ENCODE assay signal across 21 cellular contexts in the genomic region with DNA sequence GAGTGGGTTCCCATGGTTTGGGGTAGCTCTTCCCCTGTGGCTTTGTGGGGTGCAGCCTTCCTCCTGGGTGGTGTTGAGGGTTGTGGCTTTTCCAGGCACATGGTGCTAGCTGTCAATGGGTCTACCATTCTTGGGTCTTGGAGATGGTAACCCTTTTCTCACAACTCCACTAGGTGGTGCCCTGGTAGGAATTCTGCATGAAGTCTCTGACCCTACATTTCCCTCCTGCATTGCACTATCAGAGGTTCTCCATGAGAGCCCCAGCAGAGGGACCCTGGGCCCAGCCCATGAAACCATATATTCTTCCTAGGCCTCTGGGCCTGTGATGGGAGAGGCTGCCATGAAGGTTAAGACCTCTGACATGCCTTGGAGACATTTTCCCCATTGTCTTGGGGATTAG.
DNase-seq lines count a peak whose midpoint lies in the region; ATAC-seq and TF ChIP-seq lines count a peak whose summit lies in the region.
"Had no signal": no experiment of that assay in that cellular context is flagged by ENCODE, and none has a peak within 500 bp of the region (broad histone marks: within the 10 kb centered on the region; RNA-seq: fewer than 3 reads in every experiment).

No MANE protein-coding gene starts in this region.

- no peak for TF ChIP-seq POLR2A in heart left ventricle (IDR thresholded peaks at IDR 0.05)

- no peak overlapping the region for H3K9ac ChIP-seq in OCI-LY1 (ENCODE audit: low read length)

- H4K20me1 ChIP-seq in DOHH2 (ENCODE audit: control insufficient read depth, insufficient read depth, low read depth, low read length) (no peaks in the 10 kb centered on the region), OCI-LY1 (ENCODE audit: insufficient read depth, low read length) (no peaks in the 10 kb centered on the region)

- H3K4me3 ChIP-seq in DOHH2 (ENCODE audit: low read length) (no peak overlapping the region), OCI-LY1 (ENCODE audit: low read depth, low read length, poor library complexity, severe bottlenecking) (no peak overlapping the region), epithelial cell of esophagus (ENCODE audit: low read length) (no peak overlapping the region), heart left ventricle (no peak overlapping the region)
- H3K4me3 ChIP-seq: mucosa of descending colon had no signal

- H3K9me2 ChIP-seq in DOHH2 (replicated peaks; ENCODE audit: control insufficient read depth, low read length) (no peaks in the 10 kb centered on the region), OCI-LY1 (ENCODE audit: low read depth, low read length) (no peaks in the 10 kb centered on the region)

- H3K36me3 ChIP-seq in DOHH2 (ENCODE audit: control insufficient read depth, low read length): no peaks in the 10 kb centered on the region
- no peaks in the 10 kb centered on the region for H3K36me3 ChIP-seq in OCI-LY1 (ENCODE audit: insufficient read depth, low read length)
- H3K36me3 ChIP-seq in heart left ventricle: no peaks in the 10 kb centered on the region
- H3K36me3 ChIP-seq: BE2C, brain microvascular endothelial cell, neutrophil had no signal

- peak; percentile 29 for DNase-seq in HT-29 (ENCODE audit: low spot score)
- DNase-seq in epithelial cell of esophagus (ENCODE audit: low read depth): peak; percentile 36
- DNase-seq in heart left ventricle: no peak
- DNase-seq in NCI-H1105 treated with DMSO at 0.1 percent for 48 hours (lab: John Stamatoyannopoulos, UW): no peak
- DNase-seq: activated CD4-positive, CD25-positive, alpha-beta regulatory T cell treated with anti-CD3 and anti-CD28 coated beads, Interleukin-2, amount 50 U/mL, for 72 hours; activated naive CD8-positive, alpha-beta T cell treated with anti-CD3 and anti-CD28 coated beads, Interleukin-2, amount 10 ng/mL, durations not matched to agents 7 days and 5 days; BE2C; brain microvascular endothelial cell; cortex of kidney; foreskin fibroblast; left colon; mucosa of descending colon; NCI-H2171; NCI-H748 treated with DMSO at 0.1 percent for 48 hours had no signal

- H3K4me2 ChIP-seq in DOHH2 (ENCODE audit: low read length) (no peak overlapping the region), OCI-LY1 (ENCODE audit: low read length) (no peak overlapping the region)

- no peak overlapping the region for H3K27ac ChIP-seq in DOHH2 (ENCODE audit: low read depth, low read length)
- H3K27ac ChIP-seq in OCI-LY1 (ENCODE audit: low read depth, low read length, poor library complexity, severe bottlenecking): no peak overlapping the region
- H3K27ac ChIP-seq in heart left ventricle: no peak overlapping the region
- H3K27ac ChIP-seq: brain microvascular endothelial cell, neutrophil, RWPE1 had no signal

- no peak overlapping the region for H2AFZ ChIP-seq in OCI-LY1 (ENCODE audit: low read length)

- intact Hi-C loops in heart left ventricle (cut with DNase I): no loop called here

- no peaks in the 10 kb centered on the region for H3K9me3 ChIP-seq in DOHH2 (ENCODE audit: control insufficient read depth, insufficient read depth, low read length)
- no peaks in the 10 kb centered on the region for H3K9me3 ChIP-seq in OCI-LY1 (ENCODE audit: low read length)
- H3K9me3 ChIP-seq in heart left ventricle: peaks cover 0 to 11% (median 0%) of the 10 kb centered on the region in 12 donors
- H3K9me3 ChIP-seq: BE2C, neutrophil had no signal

- peak; percentile 29 for TF ChIP-seq CTCF in DOHH2 (IDR thresholded peaks at IDR 0.05; ENCODE audit: low read depth, low read length, poor library complexity, severe bottlenecking)
- TF ChIP-seq CTCF in OCI-LY1 (IDR thresholded peaks at IDR 0.05; ENCODE audit: low read length): peak; percentile 25; the same call in 1 of the 2 replicates
- TF ChIP-seq CTCF in epithelial cell of esophagus (IDR thresholded peaks at IDR 0.05; ENCODE audit: insufficient read depth, low read depth, low read length, missing control alignments): no peak
- no peak for TF ChIP-seq CTCF in heart left ventricle (IDR thresholded peaks at IDR 0.05)

- H3K79me2 ChIP-seq in DOHH2 (ENCODE audit: control insufficient read depth, low read length) (no peaks in the 10 kb centered on the region), OCI-LY1 (ENCODE audit: insufficient read depth, low read length) (no peaks in the 10 kb centered on the region)

- no peaks in the 10 kb centered on the region for H3K4me1 ChIP-seq in DOHH2 (ENCODE audit: control insufficient read depth, low read length)
- no peaks in the 10 kb centered on the region for H3K4me1 ChIP-seq in OCI-LY1 (ENCODE audit: insufficient read depth, low read length, severe bottlenecking)
- no peaks in the 10 kb centered on the region for H3K4me1 ChIP-seq in heart left ventricle
- H3K4me1 ChIP-seq: BE2C had no signal

- H3F3A ChIP-seq in DOHH2 (ENCODE audit: control insufficient read depth, insufficient read depth) (no peaks in the 10 kb centered on the region), OCI-LY1 (ENCODE audit: insufficient read depth, low read length) (no peaks in the 10 kb centered on the region)

- ATAC-seq in GM21529 (IDR thresholded peaks at IDR 0.05; ENCODE audit: unreplicated experiment) (no peak), HG02623 (IDR thresholded peaks at IDR 0.05; ENCODE audit: unreplicated experiment) (no peak), heart left ventricle (no peak)
- ATAC-seq: activated T-helper 17 cell treated with anti-CD3 and anti-CD28 coated beads, Interleukin-2, amount 50 U/mL, for 72 hours; left colon; mucosa of descending colon had no signal

- no peaks in the 10 kb centered on the region for H3K27me3 ChIP-seq in DOHH2 (ENCODE audit: control insufficient read depth, low read length)
- no peaks in the 10 kb centered on the region for H3K27me3 ChIP-seq in OCI-LY1 (ENCODE audit: insufficient read depth, low read length)
- no peaks in the 10 kb centered on the region for H3K27me3 ChIP-seq in heart left ventricle
- H3K27me3 ChIP-seq: BE2C, brain microvascular endothelial cell, neutrophil had no signal

Comparison
In these comparisons a context has a peak if more than half of its experiments do, and no peak if none do; other contexts are left out.
1. CTCF ChIP-seq: peak in DOHH2 (single experiment) and OCI-LY1 (single experiment); none in epithelial cell of esophagus (single experiment) and heart left ventricle (0 of 12).
2. DNase-seq: peak in HT-29 (single experiment) and epithelial cell of esophagus (single experiment); none in heart left ventricle (0 of 5) and NCI-H1105 treated with DMSO at 0.1 percent for 48 hours (single experiment).